Comparison of ENCODE assay signal across 17 cellular contexts in genomic region chr16:28097500-28097899, GRCh38. TPM values are rescaled to one million over a fixed set of nuclear protein-coding genes. Genes with fewer than 3 reads are reported as not detected.
DNase-seq lines count a peak whose midpoint lies in the region; ATAC-seq and TF ChIP-seq lines count a peak whose summit lies in the region.
"Had no signal": no experiment of that assay in that cellular context is flagged by ENCODE, and none has a peak within 500 bp of the region (broad histone marks: within the 10 kb centered on the region; RNA-seq: fewer than 3 reads in every experiment).

No MANE protein-coding gene starts in this region.

- H3K36me3 Mint-ChIP-seq in chondrocyte (ENCODE audit: low read depth) (peaks cover 29% of the 10 kb centered on the region), type B pancreatic cell (peaks cover 23% of the 10 kb centered on the region)

- H3K27me3 ChIP-seq in neutrophil: no peaks in the 10 kb centered on the region

- H3K27me3 Mint-ChIP-seq in chondrocyte (ENCODE audit: low read depth): no peaks in the 10 kb centered on the region
- no peaks in the 10 kb centered on the region for H3K27me3 Mint-ChIP-seq in type B pancreatic cell

- no peak overlapping the region for H3K4me3 ChIP-seq in HEK293 (ENCODE audit: low read depth, low read length)
- no peak overlapping the region for H3K4me3 ChIP-seq in neutrophil (ENCODE audit: low read depth in 1 of 2, low read length in 1 of 2)

- H3K4me1 Mint-ChIP-seq in chondrocyte (ENCODE audit: low read depth) (peaks cover 3% of the 10 kb centered on the region), type B pancreatic cell (ENCODE audit: unreplicated experiment) (peaks cover 6% of the 10 kb centered on the region)

- peak; percentile 80 for DNase-seq in chondrocyte (ENCODE audit: low spot score)
- DNase-seq in type B pancreatic cell (ENCODE audit: extremely low spot score, unreplicated experiment): no peak
- no peak for DNase-seq in GM10248 (ENCODE audit: extremely low spot score)
- DNase-seq in occipital lobe (lab: John Stamatoyannopoulos, UW): no peak
- DNase-seq: ACHN; C1 segment of cervical spinal cord; CD8-positive, alpha-beta memory T cell; MV-4-11; NCI-H1694 treated with DMSO at 0.1 percent for 48 hours; NCI-H510A; NCI-H748 treated with DMSO at 0.1 percent for 48 hours; NK-92 treated with Interleukin-12 subunit alpha and Interleukin-12 subunit beta, amount 100 ng/mL, for 24 hours had no signal

- H3K27ac Mint-ChIP-seq in chondrocyte (ENCODE audit: unreplicated experiment) (no peak overlapping the region), type B pancreatic cell (peak overlapping the region; percentile 63)

- peaks cover 7 to 55% of the 10 kb centered on the region in 2 experiments; a peak in 2 of 3 replicates for H3K36me3 ChIP-seq in HEK293 (ENCODE audit: control insufficient read depth in 2 of 2, insufficient read depth in 1 of 2, low read length in 2 of 2)
- H3K36me3 ChIP-seq in neutrophil: peaks cover 92% of the 10 kb centered on the region

- ATAC-seq in GM21619 (IDR thresholded peaks at IDR 0.05; ENCODE audit: unreplicated experiment): no peak
- ATAC-seq: Right ventricle myocardium inferior had no signal

- H3K9me3 ChIP-seq in HEK293 (ENCODE audit: control insufficient read depth, insufficient read depth, low read depth, low read length) (no peaks in the 10 kb centered on the region), neutrophil (peaks cover 6% of the 10 kb centered on the region)

- TF ChIP-seq CTCF in HEK293 (tag by site-specific recombination; IDR thresholded peaks at IDR 0.05): no peak
- no peak for TF ChIP-seq CTCF in chondrocyte (IDR thresholded peaks at IDR 0.05)
- TF ChIP-seq CTCF in neutrophil (IDR thresholded peaks at IDR 0.05): no peak
- no peak for TF ChIP-seq CTCF in type B pancreatic cell (conservative IDR thresholded peaks at IDR 0.05)
- no peak for TF ChIP-seq CTCF in GM10248 (IDR thresholded peaks at IDR 0.05; ENCODE audit: control extremely low read depth, extremely low read depth, low read depth, missing control alignments)

- H3K27ac ChIP-seq in HEK293 (ENCODE audit: extremely low read depth, low read depth, low read length) (no peak overlapping the region), neutrophil (peak overlapping the region; percentile 33)
- H3K27ac ChIP-seq: KMS-11 had no signal

- H3K4me3 Mint-ChIP-seq in chondrocyte (ENCODE audit: unreplicated experiment): no peak overlapping the region
- H3K4me3 Mint-ChIP-seq in type B pancreatic cell: no peak overlapping the region
- H3K4me3 Mint-ChIP-seq: CD8-positive, alpha-beta memory T cell had no signal

- POLR2A ChIA-PET in HEK293 (lab: Yijun Ruan, JAX): no interaction called here
- POLR2A ChIA-PET in GM10248 (lab: Yijun Ruan, JAX): no interaction called here

- CTCF ChIA-PET in HEK293 (lab: Yijun Ruan, JAX) (no interaction called here), GM10248 (lab: Yijun Ruan, JAX) (no interaction called here)

- H3K4me1 ChIP-seq in HEK293 (ENCODE audit: control insufficient read depth, insufficient read depth, low read length) (no peaks in the 10 kb centered on the region), neutrophil (ENCODE audit: control insufficient read depth in 1 of 2, insufficient read depth in 1 of 2, low read depth in 1 of 2, low read length in 1 of 2) (no peaks in the 10 kb centered on the region)

- H3K9me3 Mint-ChIP-seq in chondrocyte (ENCODE audit: low read depth) (no peaks in the 10 kb centered on the region), type B pancreatic cell (no peaks in the 10 kb centered on the region)
- H3K9me3 Mint-ChIP-seq: CD8-positive, alpha-beta memory T cell had no signal

TF ChIP-seq in HEK293, 187 proteins besides CTCF, POLR2A, EP300 and RAD21:
- TF ChIP-seq ZNF202 (tag by site-specific recombination; IDR thresholded peaks at IDR 0.05; ENCODE audit: borderline replicate concordance): no peak
- peak; percentile 52 for TF ChIP-seq EGR2 (tag by site-specific recombination; IDR thresholded peaks at IDR 0.05; ENCODE audit: low read depth)
- 0 out of 2 replicates have a peak, but pooled peaks have one; percentile 6 for TF ChIP-seq ZFHX2 (tag by site-specific recombination; conservative IDR thresholded peaks at IDR 0.05)
- TF ChIP-seq ZNF366 (tag by site-specific recombination; conservative IDR thresholded peaks at IDR 0.05): no peak
- no peak for TF ChIP-seq ZNF830 (tag by site-specific recombination; IDR thresholded peaks at IDR 0.05; ENCODE audit: low read depth)

RNA-seq across cellular contexts. Expression of gene GSG1L, which starts 34.0 kb away (rescaled TPM):
- 0.23 TPM in 1 of 3 replicates, not detected in the others for total RNA-seq in chondrocyte
- total RNA-seq in type B pancreatic cell (ENCODE audit: low replicate concordance): 1.4 and 26.2 TPM in 2 replicates
- total RNA-seq in occipital lobe: 2.0 TPM
